ENCODE assay signal across 17 cellular contexts in genomic region chr5:9737265-9737664, GRCh38.
A peak's percentile ranks its signal among the peaks of the same experiment; 100 is the strongest.
DNase-seq lines count a peak whose midpoint lies in the region; ATAC-seq and TF ChIP-seq lines count a peak whose summit lies in the region.
"Had no signal": no experiment of that assay in that cellular context is flagged by ENCODE, and none has a peak within 500 bp of the region (broad histone marks: within the 10 kb centered on the region; RNA-seq: fewer than 3 reads in every experiment).

No MANE protein-coding gene starts in this region.

- ATAC-seq in Right ventricle myocardium superior (ENCODE audit: poor library complexity) = no peak
- ATAC-seq: A549; CD8-positive, alpha-beta T cell had no signal

- no peak overlapping the region for H3K27ac Mint-ChIP-seq in activated CD4-positive, alpha-beta T cell treated with anti-CD3 and anti-CD28 coated beads, Interleukin-2, amount 10 ng/mL, durations not matched to agents 24 days and 14 days
- H3K27ac Mint-ChIP-seq: B cell; CD4-positive, alpha-beta T cell; CD8-positive, alpha-beta T cell had no signal

- no peak overlapping the region for H3K56ac ChIP-seq in mesendoderm (ENCODE audit: low read length)

- H3K27me3 Mint-ChIP-seq in activated CD4-positive, alpha-beta T cell treated with anti-CD3 and anti-CD28 coated beads, Interleukin-2, amount 10 ng/mL, durations not matched to agents 24 days and 14 days = no peaks in the 10 kb centered on the region
- H3K27me3 Mint-ChIP-seq: B cell; CD4-positive, alpha-beta T cell had no signal

- H3K27ac ChIP-seq in mesendoderm (ENCODE audit: low read depth, low read length) = no peak overlapping the region
- H3K27ac ChIP-seq: 22Rv1; A549; BLaER1 treated with 17β-estradiol and CSF1 and Interleukin-3, amounts not matched to agents 10 nM and 100 nM; C4-2B had no signal

- H4K5ac ChIP-seq in mesendoderm (ENCODE audit: low read length) = no peak overlapping the region

- no peak overlapping the region for H3K9ac ChIP-seq in mesendoderm (ENCODE audit: low read length)
- H3K9ac ChIP-seq: BLaER1 treated with 17β-estradiol and CSF1 and Interleukin-3, amounts not matched to agents 10 nM and 100 nM had no signal

- H3K9me3 Mint-ChIP-seq in activated CD4-positive, alpha-beta T cell treated with anti-CD3 and anti-CD28 coated beads, Interleukin-2, amount 10 ng/mL, durations not matched to agents 24 days and 14 days = no peaks in the 10 kb centered on the region
- H3K9me3 Mint-ChIP-seq: CD4-positive, alpha-beta T cell had no signal

- no peak overlapping the region for H2BK120ac ChIP-seq in mesendoderm (ENCODE audit: low read depth, low read length)

- no peaks in the 10 kb centered on the region for H3K36me3 Mint-ChIP-seq in activated CD4-positive, alpha-beta T cell treated with anti-CD3 and anti-CD28 coated beads, Interleukin-2, amount 10 ng/mL, durations not matched to agents 24 days and 14 days (ENCODE audit: low read depth)
- H3K36me3 Mint-ChIP-seq: CD8-positive, alpha-beta T cell had no signal

- no peaks in the 10 kb centered on the region for H3K27me3 ChIP-seq in mesendoderm (ENCODE audit: insufficient read depth, low read length, poor library complexity)
- H3K27me3 ChIP-seq: BLaER1 treated with 17β-estradiol and CSF1 and Interleukin-3, amounts not matched to agents 10 nM and 100 nM had no signal

- no peak for TF ChIP-seq CTCF in GM20000 (IDR thresholded peaks at IDR 0.05; ENCODE audit: extremely low read depth, missing control alignments)

- DNase-seq in activated CD4-positive, alpha-beta T cell treated with anti-CD3 and anti-CD28 coated beads, Interleukin-2, amount 10 ng/mL, durations not matched to agents 24 days and 14 days = peak; percentile 31
- no peak for DNase-seq in activated CD4-positive, alpha-beta T cell treated with anti-CD3 and anti-CD28 coated beads, Interleukin-2, amount 50 U/mL, for 4 hours
- DNase-seq in mesendoderm (no peak), GM20000 (ENCODE audit: low spot score) (no peak), Right ventricle myocardium superior (no peak)
- DNase-seq: AML-193; Caco-2; Calu3; CD4-positive, alpha-beta T cell; CD8-positive, alpha-beta T cell; DMS79 treated with DMSO at 0.1 percent for 48 hours; GF-D8 had no signal

- no peaks in the 10 kb centered on the region for H3K79me2 ChIP-seq in mesendoderm (ENCODE audit: control insufficient read depth, insufficient read depth, low read length)

- H4K8ac ChIP-seq in mesendoderm (ENCODE audit: low read depth, low read length) = no peak overlapping the region

- H2BK5ac ChIP-seq in mesendoderm (ENCODE audit: low read length) = no peak overlapping the region

- H3K4me1 ChIP-seq in mesendoderm (ENCODE audit: control insufficient read depth, low read depth, low read length) = peaks cover 3% of the 10 kb centered on the region
- H3K4me1 ChIP-seq: A549; BLaER1 treated with 17β-estradiol and CSF1 and Interleukin-3, amounts not matched to agents 10 nM and 100 nM; Caco-2 had no signal

- no peak overlapping the region for H3K18ac ChIP-seq in mesendoderm (ENCODE audit: low read length)

- no peaks in the 10 kb centered on the region for H3K4me1 Mint-ChIP-seq in activated CD4-positive, alpha-beta T cell treated with anti-CD3 and anti-CD28 coated beads, Interleukin-2, amount 10 ng/mL, durations not matched to agents 24 days and 14 days
- H3K4me1 Mint-ChIP-seq: B cell had no signal

- no peak overlapping the region for H3K23ac ChIP-seq in mesendoderm (ENCODE audit: low read length)

- no peak overlapping the region for H3K4me3 ChIP-seq in mesendoderm (ENCODE audit: low read length)
- H3K4me3 ChIP-seq: A549; BLaER1 treated with 17β-estradiol and CSF1 and Interleukin-3, amounts not matched to agents 10 nM and 100 nM had no signal

- H3K4me3 Mint-ChIP-seq in activated CD4-positive, alpha-beta T cell treated with anti-CD3 and anti-CD28 coated beads, Interleukin-2, amount 10 ng/mL, durations not matched to agents 24 days and 14 days = no peak overlapping the region
- H3K4me3 Mint-ChIP-seq: B cell; CD4-positive, alpha-beta T cell; CD8-positive, alpha-beta T cell had no signal

- H3K4me2 ChIP-seq in mesendoderm (ENCODE audit: low read length) = no peak overlapping the region
- H3K4me2 ChIP-seq: A549; BLaER1 treated with 17β-estradiol and CSF1 and Interleukin-3, amounts not matched to agents 10 nM and 100 nM had no signal

- no peaks in the 10 kb centered on the region for H3K36me3 ChIP-seq in mesendoderm (ENCODE audit: control insufficient read depth, insufficient read depth, low read length)
- H3K36me3 ChIP-seq: BLaER1 treated with 17β-estradiol and CSF1 and Interleukin-3, amounts not matched to agents 10 nM and 100 nM had no signal

- H3K4ac ChIP-seq in mesendoderm (ENCODE audit: low read depth, low read length) = no peak overlapping the region

- no peaks in the 10 kb centered on the region for H3K79me1 ChIP-seq in mesendoderm (ENCODE audit: low read length)

- H2AK5ac ChIP-seq in mesendoderm (ENCODE audit: low read length) = peak overlapping the region; percentile 88

- intact Hi-C loops in activated CD4-positive, alpha-beta T cell treated with anti-CD3 and anti-CD28 coated beads, Interleukin-2, amount 10 ng/mL, durations not matched to agents 24 days and 14 days (cut with micrococcal nuclease) = no loop called here
- intact Hi-C loops in Right ventricle myocardium superior (cut with DNase I) = no loop called here

- no CpG with 5 or more reads among the region's 4 CpGs for WGBS in mesendoderm (ENCODE audit: extremely low coverage, insufficient coverage, low lambda C conversion rate)

- no peak overlapping the region for H2BK15ac ChIP-seq in mesendoderm (replicated peaks; ENCODE audit: low read depth)
